22 cellular contexts compared by ENCODE assay signal in the genomic region with DNA sequence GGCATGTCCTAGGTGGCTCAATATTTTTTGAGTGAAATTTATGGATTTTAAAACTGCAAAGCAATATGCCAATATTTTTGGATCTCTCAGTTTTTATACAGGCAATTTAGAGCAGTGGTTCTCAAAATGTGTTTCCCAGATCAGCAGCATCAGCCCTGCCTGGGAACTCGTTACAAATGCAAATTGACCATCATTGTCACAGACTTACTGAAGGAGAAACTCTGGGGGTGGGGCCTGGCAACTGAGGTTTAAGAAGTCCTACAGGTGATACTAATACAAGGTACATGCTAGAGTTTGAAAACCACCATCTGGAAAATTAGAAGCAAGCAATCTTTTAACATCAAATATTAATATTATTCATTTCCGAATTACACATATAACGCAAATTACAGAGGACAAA.
"Had no signal": no experiment of that assay in that cellular context is flagged by ENCODE, and none has a peak within 500 bp of the region (broad histone marks: within the 10 kb centered on the region; RNA-seq: fewer than 3 reads in every experiment).

No MANE protein-coding gene starts in this region.

- H3K27me3 ChIP-seq: heart right ventricle, right lobe of liver, stomach, suprapubic skin, tibial nerve had no signal

- H3K4me3 ChIP-seq: coronary artery, heart right ventricle, right lobe of liver, skin epidermis, stomach, suprapubic skin, tibial nerve had no signal

- H3K9me3 ChIP-seq: right lobe of liver had no signal

- ATAC-seq: activated CD4-positive, alpha-beta T cell treated with anti-CD3 and anti-CD28 coated beads for 36 hours; right lobe of liver; stimulated activated memory B cell treated with anti-CD40 and anti-IgM and Interleukin-4, amounts not matched to agents 10 μg/mL and 1 μg/mL and 100 μg/mL, for 72 hours had no signal

- DNase-seq: activated B cell treated with CpG ODN at 0.5 μM for 24 hours; activated CD4-positive, alpha-beta T cell treated with anti-CD3 and anti-CD28 coated beads for 36 hours; activated CD4-positive, alpha-beta T cell treated with anti-CD3 and anti-CD28 coated beads, Interleukin-2, amount 50 U/mL, for 4 hours; activated CD8-positive, alpha-beta memory T cell treated with anti-CD3 and anti-CD28 coated beads for 24 hours; activated CD8-positive, alpha-beta memory T cell treated with anti-CD3 and anti-CD28 coated beads, Interleukin-2, amount 50 U/mL, for 4 hours; activated naive CD4-positive, alpha-beta T cell treated with Interleukin-2 at 50 U/mL for 16 hours; activated naive CD8-positive, alpha-beta T cell treated with anti-CD3 and anti-CD28 coated beads for 36 hours; activated T-cell treated with anti-CD3 and anti-CD28 coated beads, Interleukin-2, amount 50 U/mL, for 24 hours; cerebellar nuclear complex; heart right ventricle; islet precursor cell; left cardiac atrium; occipital lobe; posterior cingulate gyrus; right lobe of liver; stomach; T1000 had no signal

- H3K36me3 ChIP-seq: heart right ventricle, right lobe of liver, stomach, suprapubic skin, tibial nerve had no signal

- H3K4me1 ChIP-seq: right lobe of liver, stomach, suprapubic skin, tibial nerve had no signal

- H3K27ac ChIP-seq: coronary artery, right lobe of liver, skin epidermis, stomach, suprapubic skin, tibial nerve had no signal
